ENCODE assay signal across 8 cellular contexts in the genomic region with DNA sequence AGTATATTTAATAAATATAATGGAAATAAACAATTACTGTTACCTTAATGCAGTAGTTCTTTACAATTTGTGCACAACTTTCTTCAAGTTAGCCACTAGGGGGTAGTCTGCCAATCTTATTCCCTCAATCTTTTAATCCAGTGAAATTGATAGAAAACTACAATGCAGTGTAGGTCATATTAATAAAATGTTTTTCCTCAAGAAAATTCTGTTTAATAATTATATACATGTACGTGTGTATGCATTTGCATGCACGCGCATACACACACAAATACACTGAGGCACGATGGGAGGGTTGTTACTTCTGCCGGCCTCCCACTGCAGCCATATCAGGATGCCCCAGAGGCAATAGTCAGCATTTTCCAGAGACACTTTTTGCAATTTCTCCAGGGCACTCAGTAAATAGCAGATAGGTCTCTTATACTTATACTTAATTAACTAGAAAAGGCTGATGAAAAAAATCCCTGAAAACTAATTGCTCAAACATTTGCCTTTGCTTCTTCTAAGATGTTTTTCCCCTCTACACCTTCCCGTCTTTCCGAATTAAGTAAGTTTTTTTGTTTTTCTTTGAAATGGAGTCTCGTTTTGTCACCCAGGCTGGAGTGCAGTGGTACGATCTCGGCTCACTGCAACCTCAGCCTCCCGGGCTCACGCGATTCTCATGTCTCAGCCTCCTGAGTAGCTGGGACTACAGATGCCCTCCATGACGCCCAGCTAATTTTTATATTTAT. TPM values are rescaled to one million over a fixed set of nuclear protein-coding genes. Genes with fewer than 3 reads are reported as not detected.
A peak's percentile ranks its signal among the peaks of the same experiment; 100 is the strongest.
DNase-seq lines count a peak whose midpoint lies in the region; FAIRE-seq and TF ChIP-seq lines count a peak whose summit lies in the region.

No MANE protein-coding gene starts in this region.

- no peak overlapping the region for H3K18ac ChIP-seq in mesenchymal stem cell (ENCODE audit: low read depth in 1 of 2, low read length in 2 of 2)
- H3K18ac ChIP-seq in neuronal stem cell (ENCODE audit: low read length) = no peak overlapping the region

- WGBS in mesenchymal stem cell = 94% methylated on average over 14 of the region's 14 CpGs
- WGBS in neuronal stem cell (ENCODE audit: extremely low coverage in 2 of 2, insufficient read length in 2 of 2, insufficient replicate concordance in 1 of 2), 2 donors = no CpG with 5 or more reads among the region's 14 CpGs

- H3K4ac ChIP-seq in mesenchymal stem cell (ENCODE audit: low read depth in 1 of 2, low read length in 2 of 2) (no peak overlapping the region), neuronal stem cell (ENCODE audit: low read length) (no peak overlapping the region)

- H3K36me3 Mint-ChIP-seq in HFFc6 (ENCODE audit: low read depth) (peaks cover 8% of the 10 kb centered on the region), astrocyte (ENCODE audit: low read depth, unreplicated experiment) (peaks cover 6% of the 10 kb centered on the region)

- H2AFZ ChIP-seq in astrocyte (ENCODE audit: low read depth, low read length) (no peak overlapping the region), mesenchymal stem cell (ENCODE audit: low read depth, low read length) (no peak overlapping the region), neuronal stem cell (ENCODE audit: low read length) (no peak overlapping the region)

- H2AK5ac ChIP-seq in mesenchymal stem cell (ENCODE audit: low read length, severe bottlenecking) (no peak overlapping the region), neuronal stem cell (ENCODE audit: low read depth, low read length) (no peak overlapping the region)

- H2BK5ac ChIP-seq in mesenchymal stem cell (ENCODE audit: low read depth, low read length, poor library complexity, severe bottlenecking) = no peak overlapping the region
- H2BK5ac ChIP-seq in neuronal stem cell (ENCODE audit: low read length) = no peak overlapping the region

- H3K9ac ChIP-seq in astrocyte (ENCODE audit: low read length) = no peak overlapping the region
- H3K9ac ChIP-seq in mesenchymal stem cell (ENCODE audit: low read length) = no peak overlapping the region
- no peak overlapping the region for H3K9ac ChIP-seq in neuronal stem cell (ENCODE audit: low read depth, low read length, poor library complexity)

- TF ChIP-seq CTCF in C4-2B (conservative IDR thresholded peaks at IDR 0.05) (peak; percentile 85), HFFc6 (IDR thresholded peaks at IDR 0.05) (peak; percentile 90), astrocyte (IDR thresholded peaks at IDR 0.05; ENCODE audit: insufficient read depth, low read depth, low read length) (peak; percentile 64)

- H4K91ac ChIP-seq in mesenchymal stem cell (ENCODE audit: low read length) (no peak overlapping the region), neuronal stem cell (ENCODE audit: low read depth, low read length, poor library complexity) (no peak overlapping the region)

- no peak overlapping the region for H2BK15ac ChIP-seq in mesenchymal stem cell (ENCODE audit: low read depth, poor library complexity, severe bottlenecking)
- no peak overlapping the region for H2BK15ac ChIP-seq in neuronal stem cell (ENCODE audit: low read length)

- H3K23ac ChIP-seq in mesenchymal stem cell (ENCODE audit: low read length in 2 of 2) (no peak overlapping the region), neuronal stem cell (ENCODE audit: low read depth, low read length, poor library complexity) (no peak overlapping the region)

- H3K4me1 Mint-ChIP-seq in HFFc6 (ENCODE audit: low read depth) (peaks cover 36% of the 10 kb centered on the region), astrocyte (ENCODE audit: low read depth, unreplicated experiment) (peaks cover 9% of the 10 kb centered on the region)

- no peak overlapping the region for H3K14ac ChIP-seq in mesenchymal stem cell (ENCODE audit: low read length in 2 of 2)
- no peak overlapping the region for H3K14ac ChIP-seq in neuronal stem cell (ENCODE audit: low read length)

- H3K4me1 ChIP-seq in astrocyte (ENCODE audit: insufficient read depth, low read length) = peaks cover 20% of the 10 kb centered on the region
- peaks cover 5% of the 10 kb centered on the region for H3K4me1 ChIP-seq in mesenchymal stem cell (ENCODE audit: control insufficient read depth, insufficient read depth, low read depth, low read length)
- peaks cover 7 to 8% of the 10 kb centered on the region in 2 donors for H3K4me1 ChIP-seq in neuronal stem cell (ENCODE audit: control insufficient read depth in 2 of 2, insufficient read depth in 1 of 2, low read depth in 1 of 2, low read length in 2 of 2)

- H2BK12ac ChIP-seq in mesenchymal stem cell (ENCODE audit: low read length in 2 of 2) (no peak overlapping the region), neuronal stem cell (ENCODE audit: low read length) (no peak overlapping the region)

- H2BK120ac ChIP-seq in mesenchymal stem cell (ENCODE audit: low read depth, low read length) = no peak overlapping the region
- H2BK120ac ChIP-seq in neuronal stem cell (ENCODE audit: low read depth, low read length) = no peak overlapping the region

- H3K79me1 ChIP-seq in mesenchymal stem cell (replicated peaks; ENCODE audit: low read length, poor library complexity, severe bottlenecking) = peaks cover 12% of the 10 kb centered on the region
- no peaks in the 10 kb centered on the region for H3K79me1 ChIP-seq in neuronal stem cell (ENCODE audit: low read depth, low read length)

- no peaks in the 10 kb centered on the region for H3K9me3 ChIP-seq in astrocyte (ENCODE audit: insufficient read depth, low read depth, low read length)
- peaks cover 18% of the 10 kb centered on the region for H3K9me3 ChIP-seq in mesenchymal stem cell (ENCODE audit: control insufficient read depth, low read length)
- peaks cover 0 to 16% of the 10 kb centered on the region in 2 donors for H3K9me3 ChIP-seq in neuronal stem cell (replicated peaks in 1 of 2; ENCODE audit: control insufficient read depth in 2 of 2, insufficient read depth in 1 of 2, low read depth in 1 of 2, low read length in 2 of 2)

- H3K9me3 Mint-ChIP-seq in HFFc6 (peaks cover 7% of the 10 kb centered on the region), astrocyte (ENCODE audit: unreplicated experiment) (peaks cover 3% of the 10 kb centered on the region)

- no peaks in the 10 kb centered on the region for H3K36me3 ChIP-seq in astrocyte (ENCODE audit: insufficient read depth, low read length)
- no peaks in the 10 kb centered on the region for H3K36me3 ChIP-seq in mesenchymal stem cell (ENCODE audit: control insufficient read depth in 1 of 2, insufficient read depth in 2 of 2, low read depth in 1 of 2, low read length in 2 of 2)
- H3K36me3 ChIP-seq in neuronal stem cell (replicated peaks in 1 of 2; ENCODE audit: control insufficient read depth in 2 of 2, insufficient read depth in 2 of 2, low read length in 2 of 2) = no peaks in the 10 kb centered on the region

- H3K4me2 ChIP-seq in astrocyte (ENCODE audit: low read length) (no peak overlapping the region), mesenchymal stem cell (ENCODE audit: low read length, poor library complexity, severe bottlenecking) (no peak overlapping the region), neuronal stem cell (ENCODE audit: insufficient read depth, low read length, poor library complexity, severe bottlenecking) (no peak overlapping the region)

- no peak overlapping the region for H3K27ac ChIP-seq in C4-2B
- H3K27ac ChIP-seq in astrocyte (ENCODE audit: low read depth, low read length) = no peak overlapping the region
- H3K27ac ChIP-seq in mesenchymal stem cell (ENCODE audit: low read length, poor library complexity, severe bottlenecking) = no peak overlapping the region
- no peak overlapping the region for H3K27ac ChIP-seq in neuronal stem cell (replicated peaks; ENCODE audit: low read length)

- H3K79me2 ChIP-seq in astrocyte (ENCODE audit: insufficient read depth, low read length) = peaks cover 5% of the 10 kb centered on the region

- FAIRE-seq in astrocyte (lab: Jason Lieb, UNC) = no peak

- no peak overlapping the region for H3K27ac Mint-ChIP-seq in HFFc6
- no peak overlapping the region for H3K27ac Mint-ChIP-seq in astrocyte (ENCODE audit: unreplicated experiment)

- H3K27me3 ChIP-seq in astrocyte (ENCODE audit: insufficient read depth, low read length) (no peaks in the 10 kb centered on the region), mesenchymal stem cell (ENCODE audit: control insufficient read depth in 1 of 2, insufficient read depth in 1 of 2, low read length in 2 of 2) (no peaks in the 10 kb centered on the region), neuronal stem cell (ENCODE audit: control insufficient read depth in 3 of 3, insufficient read depth in 3 of 3, low read depth in 1 of 3, low read length in 3 of 3) (no peaks in the 10 kb centered on the region)

- H4K8ac ChIP-seq in mesenchymal stem cell (ENCODE audit: low read length) (no peak overlapping the region), neuronal stem cell (ENCODE audit: low read depth, low read length) (no peak overlapping the region)

- DNase-seq in HFFc6 = peak; percentile 19
- DNase-seq in astrocyte (ENCODE audit: low read depth) = no peak
- DNase-seq in mesenchymal stem cell = peak; percentile 40
- no peak for DNase-seq in activated CD4-positive, CD25-positive, alpha-beta regulatory T cell (lab: John Stamatoyannopoulos, UW)
- DNase-seq in activated naive CD4-positive, alpha-beta T cell treated with Interleukin-2 at 50 U/mL for 16 hours = no peak
- no peak for DNase-seq in neuronal stem cell (ENCODE audit: low spot score)
- DNase-seq in stimulated activated CD4-positive, alpha-beta T cell treated with anti-CD3 and anti-CD28 coated beads, Interleukin-12 subunit alpha, Interleukin-12 subunit beta, amount 100 ng/mL, for 4 hours = no peak

- H3K4me3 ChIP-seq in astrocyte (ENCODE audit: insufficient read depth, low read depth, low read length) (no peak overlapping the region), mesenchymal stem cell (ENCODE audit: insufficient read depth in 1 of 2, low read depth in 1 of 2, low read length in 2 of 2) (no peak overlapping the region), neuronal stem cell (ENCODE audit: low read length in 2 of 2) (no peak overlapping the region)

- peaks cover 2% of the 10 kb centered on the region for H4K20me1 ChIP-seq in astrocyte (ENCODE audit: insufficient read depth, low read length)

- H3K27me3 Mint-ChIP-seq in HFFc6 (ENCODE audit: insufficient read depth) (no peaks in the 10 kb centered on the region; the same call in none of the 2 replicates), astrocyte (ENCODE audit: low read depth, unreplicated experiment) (no peaks in the 10 kb centered on the region)

- H3K4me3 Mint-ChIP-seq in HFFc6 (no peak overlapping the region), astrocyte (ENCODE audit: unreplicated experiment) (no peak overlapping the region)

RNA-seq across cellular contexts. Expression of a gene that starts 3.1 kb away (rescaled TPM):
- total RNA-seq in HFFc6 (2021; fragmentation: NEBNext Ultra II Directional; extraction: Animal tissue kit (Norgen Biotek cat#: 25700)) = 10 to 100 TPM in 3 of 6 experiments, 1 to 10 TPM in 3; 8.4 to 12.1 (median 9.9) TPM
- 10.5 and 18.2 TPM in 2 replicates for total RNA-seq in astrocyte
- polyA plus RNA-seq in mesenchymal stem cell (2013, experiment 1 of 2) = 9.8 TPM
- 9.2 TPM for polyA plus RNA-seq in mesenchymal stem cell (2013, experiment 2 of 2)
- 16.6 TPM for polyA plus RNA-seq in neuronal stem cell (2013, experiment 1 of 2)
- 16.0 TPM for polyA plus RNA-seq in neuronal stem cell (2013, experiment 2 of 2)

Comparison
In these comparisons a context has a peak if more than half of its experiments do, and no peak if none do; other contexts are left out.
1. DNase-seq: peak in HFFc6 (single experiment) and mesenchymal stem cell (single experiment); none in astrocyte (single experiment), activated CD4-positive, CD25-positive, alpha-beta regulatory T cell (0 of 4), activated naive CD4-positive, alpha-beta T cell treated with Interleukin-2 at 50 U/mL for 16 hours (single experiment), neuronal stem cell (single experiment) and stimulated activated CD4-positive, alpha-beta T cell treated with anti-CD3 and anti-CD28 coated beads, Interleukin-12 subunit alpha, Interleukin-12 subunit beta, amount 100 ng/mL, for 4 hours (single experiment).
2. Peak in every context shown above with its lines, with median percentiles within 50 percentile points of each other: CTCF ChIP-seq.